8 cellular contexts compared by ENCODE assay signal in the genomic region with DNA sequence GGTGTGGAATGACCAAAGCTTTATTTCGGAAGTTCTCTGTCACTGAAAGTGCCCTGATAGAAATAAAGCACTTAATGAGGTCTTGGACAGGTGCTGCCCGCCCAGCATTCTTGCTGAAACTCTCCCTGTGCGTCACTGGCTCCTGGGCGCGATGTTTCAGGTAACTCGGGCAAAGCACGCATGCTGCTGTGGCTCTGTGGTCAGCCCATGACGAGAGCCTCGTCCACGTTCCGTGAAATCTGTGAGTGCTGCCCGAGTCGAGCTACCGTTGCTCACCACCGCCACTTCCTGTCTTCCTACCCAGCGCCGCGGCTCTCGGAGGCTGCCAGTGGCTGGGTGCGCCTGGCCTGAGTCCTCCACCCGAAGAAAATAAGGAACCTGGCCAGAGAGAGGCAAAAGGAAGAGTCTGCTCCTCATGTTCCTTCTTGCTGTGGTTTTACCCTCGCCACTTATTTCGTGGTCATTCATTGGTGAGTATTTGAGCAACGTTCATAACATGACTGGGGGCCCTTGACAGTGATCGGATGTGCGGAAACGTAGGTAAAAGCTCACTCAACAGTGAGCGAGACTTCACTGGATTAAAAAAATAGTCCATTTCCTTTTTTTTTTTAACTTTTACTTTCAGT.
DNase-seq lines count a peak whose midpoint lies in the region; ATAC-seq and TF ChIP-seq lines count a peak whose summit lies in the region.

No MANE protein-coding gene starts in this region.

- H3K27me3 ChIP-seq in GM06990 (replicated peaks; ENCODE audit: control insufficient read depth, insufficient read depth, low read length) (no peaks in the 10 kb centered on the region), H7 (ENCODE audit: control insufficient read depth, insufficient read depth, low read length) (no peaks in the 10 kb centered on the region)

- H3K36me3 Mint-ChIP-seq in immature natural killer cell: peaks cover under 1 to 1% (median under 1%) of the 10 kb centered on the region in 3 donors

- DNase-seq in GM06990 (ENCODE audit: extremely low read depth, insufficient read length) (peak; percentile 91), NAMALWA (ENCODE audit: low spot score) (peak; percentile 46), activated T-cell treated with anti-CD3 and anti-CD28 coated beads for 48 hours (ENCODE audit: low read depth) (peak; percentile 67), immature natural killer cell (peak; percentile 94 to 96 (median 95)), H7 (no peak), dedifferentiated amniotic fluid mesenchymal stem cell (ENCODE audit: extremely low spot score) (no peak)
- DNase-seq in stimulated activated CD8-positive, alpha-beta memory T cell treated with anti-CD3 and anti-CD28 coated beads, Interleukin-15, amount 100 ng/mL, for 24 hours (ENCODE audit: low read depth): peak; percentile 34

- no peak for TF ChIP-seq CTCF in GM06990 (IDR thresholded peaks at IDR 0.05; ENCODE audit: insufficient read depth, low read length, poor library complexity, severe bottlenecking)

- peaks cover 19 to 35% (median 22%) of the 10 kb centered on the region in 3 donors for H3K27me3 Mint-ChIP-seq in immature natural killer cell (ENCODE audit: low read depth in 3 of 3)

- H3K27ac Mint-ChIP-seq in immature natural killer cell: peak overlapping the region; percentile 99 to 100 (median 100)

- H3K36me3 ChIP-seq in GM06990 (ENCODE audit: control insufficient read depth, insufficient read depth, low read length) (no peaks in the 10 kb centered on the region), H7 (replicated peaks; ENCODE audit: control insufficient read depth, insufficient read depth, low read length) (no peaks in the 10 kb centered on the region)

- H3K4me3 ChIP-seq in GM06990 (replicated peaks; ENCODE audit: low read depth, low read length) (peak overlapping the region; percentile 59), H7 (ENCODE audit: insufficient read depth, low read depth, low read length) (no peak overlapping the region)

- peak overlapping the region; percentile 86 to 95 (median 90) for H3K4me3 Mint-ChIP-seq in immature natural killer cell

- peak; percentile 63 for ATAC-seq in GM21786 (IDR thresholded peaks at IDR 0.05; ENCODE audit: unreplicated experiment)

- peaks cover 0 to 2% (median 0%) of the 10 kb centered on the region in 6 donors for H3K9me3 Mint-ChIP-seq in immature natural killer cell

- H3K4me1 Mint-ChIP-seq in immature natural killer cell: peaks cover 84 to 92% of the 10 kb centered on the region in 2 donors

Comparison
In these comparisons a context has a peak if more than half of its experiments do, and no peak if none do; other contexts are left out.
1. DNase-seq: peak in GM06990 (single experiment), NAMALWA (single experiment), activated T-cell treated with anti-CD3 and anti-CD28 coated beads for 48 hours (single experiment), immature natural killer cell (3 of 3) and stimulated activated CD8-positive, alpha-beta memory T cell treated with anti-CD3 and anti-CD28 coated beads, Interleukin-15, amount 100 ng/mL, for 24 hours (single experiment); none in H7 (single experiment) and dedifferentiated amniotic fluid mesenchymal stem cell (single experiment).